In the genomic region with DNA sequence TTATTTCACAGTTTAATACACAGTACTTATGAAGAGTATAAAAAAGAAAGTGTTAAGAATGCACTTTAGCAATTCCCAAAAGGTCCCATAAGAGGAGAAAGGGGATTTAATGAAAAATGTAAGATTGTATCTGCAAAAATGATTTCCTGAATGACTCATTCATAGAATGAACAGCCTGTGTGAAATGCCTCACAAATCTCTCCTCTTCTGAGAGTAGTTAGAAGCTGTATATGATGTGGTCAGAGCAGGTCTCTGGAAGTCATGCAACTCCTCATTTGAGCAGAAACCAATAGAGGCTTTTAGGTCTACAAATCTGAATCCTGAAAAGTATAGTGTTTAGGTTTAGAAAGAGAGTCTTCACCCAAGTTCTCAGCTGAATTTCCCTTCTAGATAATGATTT, we compare ENCODE assay signal across 12 cellular contexts.
DNase-seq lines count a peak whose midpoint lies in the region; ATAC-seq and TF ChIP-seq lines count a peak whose summit lies in the region.
"Had no signal": no experiment of that assay in that cellular context is flagged by ENCODE, and none has a peak within 500 bp of the region (broad histone marks: within the 10 kb centered on the region; RNA-seq: fewer than 3 reads in every experiment).

No MANE protein-coding gene starts in this region.

- H3K9me3 Mint-ChIP-seq in T-helper 2 cell treated with Interferon-gamma antibody and Interleukin-4, amounts not matched to agents 5 μg/mL and 100 μg/mL, for 36 hours: no peaks in the 10 kb centered on the region
- no peaks in the 10 kb centered on the region for H3K9me3 Mint-ChIP-seq in WTC11
- H3K9me3 Mint-ChIP-seq: neural progenitor cell had no signal

- DNase-seq in GM12865 (ENCODE audit: low read depth) (peak; percentile 48), H4 (ENCODE audit: low spot score) (peak; percentile 6), Kasumi-1 (lab: John Stamatoyannopoulos, UW) (peak; percentile 8 to 29), dedifferentiated amniotic fluid mesenchymal stem cell (ENCODE audit: extremely low spot score) (peak; percentile 69), T-helper 9 cell (no peak), activated T-cell treated with anti-CD3 and anti-CD28 coated beads for 4 hours (no peak), WTC11 (ENCODE audit: low spot score) (no peak)
- no peak for DNase-seq in T-helper 2 cell treated with Interferon-gamma antibody and Interleukin-4, amounts not matched to agents 5 μg/mL and 100 μg/mL, for 36 hours (ENCODE audit: low spot score)
- DNase-seq: activated T-cell treated with anti-CD3 and anti-CD28 coated beads, Interleukin-2, amount 50 U/mL, for 1 hour; CD8-positive, alpha-beta memory T cell had no signal

- POLR2A ChIA-PET in WTC11 (lab: Charles Lee): no interaction called here

- H3K36me3 Mint-ChIP-seq in T-helper 2 cell treated with Interferon-gamma antibody and Interleukin-4, amounts not matched to agents 5 μg/mL and 100 μg/mL, for 36 hours (ENCODE audit: low read depth): no peaks in the 10 kb centered on the region
- no peaks in the 10 kb centered on the region for H3K36me3 Mint-ChIP-seq in WTC11
- H3K36me3 Mint-ChIP-seq: CD8-positive, alpha-beta memory T cell; neural progenitor cell had no signal

- H3K27ac Mint-ChIP-seq in T-helper 2 cell treated with Interferon-gamma antibody and Interleukin-4, amounts not matched to agents 5 μg/mL and 100 μg/mL, for 36 hours: no peak overlapping the region
- H3K27ac Mint-ChIP-seq in WTC11: no peak overlapping the region
- H3K27ac Mint-ChIP-seq: CD8-positive, alpha-beta memory T cell; dendritic cell treated with granulocyte-macrophage colony-stimulating factor and Interleukin-4, amounts not matched to agents 40 ng/mL and 50 ng/mL, for 4 days; neural progenitor cell had no signal

- no peaks in the 10 kb centered on the region for H3K27me3 Mint-ChIP-seq in T-helper 2 cell treated with Interferon-gamma antibody and Interleukin-4, amounts not matched to agents 5 μg/mL and 100 μg/mL, for 36 hours (ENCODE audit: low read depth)
- no peaks in the 10 kb centered on the region for H3K27me3 Mint-ChIP-seq in WTC11 (ENCODE audit: low read depth)
- H3K27me3 Mint-ChIP-seq: dendritic cell treated with granulocyte-macrophage colony-stimulating factor and Interleukin-4, amounts not matched to agents 40 ng/mL and 50 ng/mL, for 4 days had no signal

- ATAC-seq in WTC11: no peak

- TF ChIP-seq CTCF in GM12865 (IDR thresholded peaks at IDR 0.05; ENCODE audit: insufficient read depth, low read depth, low read length, missing control alignments) (no peak), WTC11 (IDR thresholded peaks at IDR 0.05) (no peak)

- no peak overlapping the region for H3K4me3 ChIP-seq in GM12865 (ENCODE audit: low read depth, low read length)
- H3K4me3 ChIP-seq: neural progenitor cell had no signal

- CTCF ChIA-PET in WTC11 (lab: Charles Lee): no interaction called here

- no peaks in the 10 kb centered on the region for H3K4me1 Mint-ChIP-seq in T-helper 2 cell treated with Interferon-gamma antibody and Interleukin-4, amounts not matched to agents 5 μg/mL and 100 μg/mL, for 36 hours (ENCODE audit: low read depth)
- H3K4me1 Mint-ChIP-seq in WTC11: no peaks in the 10 kb centered on the region
- H3K4me1 Mint-ChIP-seq: CD8-positive, alpha-beta memory T cell; neural progenitor cell had no signal

- no peak overlapping the region for H3K4me3 Mint-ChIP-seq in T-helper 2 cell treated with Interferon-gamma antibody and Interleukin-4, amounts not matched to agents 5 μg/mL and 100 μg/mL, for 36 hours
- H3K4me3 Mint-ChIP-seq in WTC11: no peak overlapping the region
- H3K4me3 Mint-ChIP-seq: CD8-positive, alpha-beta memory T cell; dendritic cell treated with granulocyte-macrophage colony-stimulating factor and Interleukin-4, amounts not matched to agents 40 ng/mL and 50 ng/mL, for 4 days; neural progenitor cell had no signal

TF ChIP-seq in WTC11, 78 proteins besides CTCF, POLR2A, EP300 and RAD21 (continues in another document):
- TF ChIP-seq, protein P1, sequence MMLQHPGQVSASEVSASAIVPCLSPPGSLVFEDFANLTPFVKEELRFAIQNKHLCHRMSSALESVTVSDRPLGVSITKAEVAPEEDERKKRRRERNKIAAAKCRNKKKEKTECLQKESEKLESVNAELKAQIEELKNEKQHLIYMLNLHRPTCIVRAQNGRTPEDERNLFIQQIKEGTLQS (CRISPR knock-in tag; conservative IDR thresholded peaks at IDR 0.05): no peak
- TF ChIP-seq, protein P2, sequence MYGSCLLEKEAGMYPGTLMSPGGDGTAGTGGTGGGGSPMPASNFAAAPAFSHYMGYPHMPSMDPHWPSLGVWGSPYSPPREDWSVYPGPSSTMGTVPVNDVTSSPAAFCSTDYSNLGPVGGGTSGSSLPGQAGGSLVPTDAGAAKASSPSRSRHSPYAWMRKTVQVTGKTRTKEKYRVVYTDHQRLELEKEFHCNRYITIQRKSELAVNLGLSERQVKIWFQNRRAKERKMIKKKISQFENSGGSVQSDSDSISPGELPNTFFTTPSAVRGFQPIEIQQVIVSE (CRISPR knock-in tag; IDR thresholded peaks at IDR 0.05; ENCODE audit: borderline replicate concordance): no peak
- TF ChIP-seq, protein P3, sequence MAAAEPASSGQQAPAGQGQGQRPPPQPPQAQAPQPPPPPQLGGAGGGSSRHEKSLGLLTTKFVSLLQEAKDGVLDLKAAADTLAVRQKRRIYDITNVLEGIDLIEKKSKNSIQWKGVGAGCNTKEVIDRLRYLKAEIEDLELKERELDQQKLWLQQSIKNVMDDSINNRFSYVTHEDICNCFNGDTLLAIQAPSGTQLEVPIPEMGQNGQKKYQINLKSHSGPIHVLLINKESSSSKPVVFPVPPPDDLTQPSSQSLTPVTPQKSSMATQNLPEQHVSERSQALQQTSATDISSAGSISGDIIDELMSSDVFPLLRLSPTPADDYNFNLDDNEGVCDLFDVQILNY (CRISPR knock-in tag; IDR thresholded peaks at IDR 0.05): no peak
- TF ChIP-seq ELF4 (CRISPR knock-in tag; IDR thresholded peaks at IDR 0.05; ENCODE audit: low read depth) (no peak), TEAD4 (CRISPR knock-in tag; IDR thresholded peaks at IDR 0.05) (no peak), CREM (CRISPR knock-in tag; IDR thresholded peaks at IDR 0.05) (no peak), FOXJ3 (CRISPR knock-in tag; IDR thresholded peaks at IDR 0.05; ENCODE audit: borderline replicate concordance) (no peak), NR3C1 (CRISPR knock-in tag; conservative IDR thresholded peaks at IDR 0.05; ENCODE audit: low read depth) (no peak), GABPB1 (CRISPR knock-in tag; IDR thresholded peaks at IDR 0.05) (no peak)
- TF ChIP-seq, protein P4, sequence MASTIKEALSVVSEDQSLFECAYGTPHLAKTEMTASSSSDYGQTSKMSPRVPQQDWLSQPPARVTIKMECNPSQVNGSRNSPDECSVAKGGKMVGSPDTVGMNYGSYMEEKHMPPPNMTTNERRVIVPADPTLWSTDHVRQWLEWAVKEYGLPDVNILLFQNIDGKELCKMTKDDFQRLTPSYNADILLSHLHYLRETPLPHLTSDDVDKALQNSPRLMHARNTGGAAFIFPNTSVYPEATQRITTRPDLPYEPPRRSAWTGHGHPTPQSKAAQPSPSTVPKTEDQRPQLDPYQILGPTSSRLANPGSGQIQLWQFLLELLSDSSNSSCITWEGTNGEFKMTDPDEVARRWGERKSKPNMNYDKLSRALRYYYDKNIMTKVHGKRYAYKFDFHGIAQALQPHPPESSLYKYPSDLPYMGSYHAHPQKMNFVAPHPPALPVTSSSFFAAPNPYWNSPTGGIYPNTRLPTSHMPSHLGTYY (CRISPR knock-in tag; IDR thresholded peaks at IDR 0.05): no peak
- TF ChIP-seq, protein P5, sequence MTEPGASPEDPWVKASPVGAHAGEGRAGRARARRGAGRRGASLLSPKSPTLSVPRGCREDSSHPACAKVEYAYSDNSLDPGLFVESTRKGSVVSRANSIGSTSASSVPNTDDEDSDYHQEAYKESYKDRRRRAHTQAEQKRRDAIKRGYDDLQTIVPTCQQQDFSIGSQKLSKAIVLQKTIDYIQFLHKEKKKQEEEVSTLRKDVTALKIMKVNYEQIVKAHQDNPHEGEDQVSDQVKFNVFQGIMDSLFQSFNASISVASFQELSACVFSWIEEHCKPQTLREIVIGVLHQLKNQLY (CRISPR knock-in tag; IDR thresholded peaks at IDR 0.05): no peak
- TF ChIP-seq, protein P6, sequence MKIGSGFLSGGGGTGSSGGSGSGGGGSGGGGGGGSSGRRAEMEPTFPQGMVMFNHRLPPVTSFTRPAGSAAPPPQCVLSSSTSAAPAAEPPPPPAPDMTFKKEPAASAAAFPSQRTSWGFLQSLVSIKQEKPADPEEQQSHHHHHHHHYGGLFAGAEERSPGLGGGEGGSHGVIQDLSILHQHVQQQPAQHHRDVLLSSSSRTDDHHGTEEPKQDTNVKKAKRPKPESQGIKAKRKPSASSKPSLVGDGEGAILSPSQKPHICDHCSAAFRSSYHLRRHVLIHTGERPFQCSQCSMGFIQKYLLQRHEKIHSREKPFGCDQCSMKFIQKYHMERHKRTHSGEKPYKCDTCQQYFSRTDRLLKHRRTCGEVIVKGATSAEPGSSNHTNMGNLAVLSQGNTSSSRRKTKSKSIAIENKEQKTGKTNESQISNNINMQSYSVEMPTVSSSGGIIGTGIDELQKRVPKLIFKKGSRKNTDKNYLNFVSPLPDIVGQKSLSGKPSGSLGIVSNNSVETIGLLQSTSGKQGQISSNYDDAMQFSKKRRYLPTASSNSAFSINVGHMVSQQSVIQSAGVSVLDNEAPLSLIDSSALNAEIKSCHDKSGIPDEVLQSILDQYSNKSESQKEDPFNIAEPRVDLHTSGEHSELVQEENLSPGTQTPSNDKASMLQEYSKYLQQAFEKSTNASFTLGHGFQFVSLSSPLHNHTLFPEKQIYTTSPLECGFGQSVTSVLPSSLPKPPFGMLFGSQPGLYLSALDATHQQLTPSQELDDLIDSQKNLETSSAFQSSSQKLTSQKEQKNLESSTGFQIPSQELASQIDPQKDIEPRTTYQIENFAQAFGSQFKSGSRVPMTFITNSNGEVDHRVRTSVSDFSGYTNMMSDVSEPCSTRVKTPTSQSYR (CRISPR knock-in tag; IDR thresholded peaks at IDR 0.05): no peak

Comparison
In these comparisons a context has a peak if more than half of its experiments do, and no peak if none do; other contexts are left out.
1. DNase-seq: peak in GM12865 (single experiment), H4 (single experiment), Kasumi-1 (2 of 2) and dedifferentiated amniotic fluid mesenchymal stem cell (single experiment); none in T-helper 9 cell (single experiment), T-helper 2 cell treated with Interferon-gamma antibody and Interleukin-4, amounts not matched to agents 5 μg/mL and 100 μg/mL, for 36 hours (single experiment), activated T-cell treated with anti-CD3 and anti-CD28 coated beads for 4 hours (single experiment) and WTC11 (single experiment).